In the genomic region with DNA sequence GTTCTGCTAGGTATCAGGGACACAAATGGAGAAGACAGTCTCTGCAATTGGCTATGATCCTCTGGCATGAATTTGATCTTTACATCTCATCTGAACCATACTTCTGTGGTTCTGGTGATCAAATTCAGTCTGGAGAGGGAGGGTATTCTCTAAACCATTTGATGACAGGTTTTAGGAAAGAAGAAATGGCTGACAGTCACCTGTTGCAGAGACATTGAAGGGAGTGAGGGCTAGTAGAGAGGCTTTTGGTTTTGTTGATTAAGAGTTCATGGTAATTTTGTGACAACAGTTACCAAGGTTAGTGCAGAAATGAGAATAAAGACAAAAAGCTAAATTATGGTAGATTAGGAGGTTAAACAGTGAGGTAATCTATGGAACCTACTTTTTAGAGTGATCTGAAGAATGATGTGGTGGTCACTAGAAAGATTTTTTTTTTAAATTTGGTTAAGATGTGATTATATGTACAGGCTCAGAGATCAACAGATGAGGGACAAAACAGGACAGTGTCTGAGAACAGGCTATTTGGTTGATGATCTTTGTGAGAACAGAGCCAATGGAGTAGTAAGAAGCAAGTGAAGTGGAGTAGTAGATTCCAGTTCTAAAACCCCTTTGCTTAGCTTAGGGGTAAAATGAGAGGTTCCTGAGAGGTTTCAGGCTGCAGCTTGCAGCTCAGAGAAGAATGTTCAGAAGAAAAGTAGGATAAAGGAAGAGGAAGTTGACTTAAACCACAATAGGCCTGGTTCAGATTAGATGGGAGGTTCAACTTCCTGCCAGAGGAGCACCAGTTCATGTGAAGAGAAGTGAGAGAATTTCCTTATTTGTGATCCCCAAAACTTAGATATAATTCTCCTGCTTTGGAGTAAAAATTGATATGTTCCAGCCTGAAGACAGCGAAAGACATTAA, we compare ENCODE assay signal across 1 cellular context.
TF ChIP-seq lines count a peak whose summit lies in the region.

No MANE protein-coding gene starts in this region.

TF ChIP-seq in WTC11, 78 proteins besides CTCF, POLR2A, EP300 and RAD21:
- TF ChIP-seq AFF4 (CRISPR knock-in tag; IDR thresholded peaks at IDR 0.05; ENCODE audit: borderline replicate concordance) (no peak), IRF1 (CRISPR knock-in tag; IDR thresholded peaks at IDR 0.05) (no peak), CREM (CRISPR knock-in tag; IDR thresholded peaks at IDR 0.05) (no peak)
- TF ChIP-seq, protein P1, sequence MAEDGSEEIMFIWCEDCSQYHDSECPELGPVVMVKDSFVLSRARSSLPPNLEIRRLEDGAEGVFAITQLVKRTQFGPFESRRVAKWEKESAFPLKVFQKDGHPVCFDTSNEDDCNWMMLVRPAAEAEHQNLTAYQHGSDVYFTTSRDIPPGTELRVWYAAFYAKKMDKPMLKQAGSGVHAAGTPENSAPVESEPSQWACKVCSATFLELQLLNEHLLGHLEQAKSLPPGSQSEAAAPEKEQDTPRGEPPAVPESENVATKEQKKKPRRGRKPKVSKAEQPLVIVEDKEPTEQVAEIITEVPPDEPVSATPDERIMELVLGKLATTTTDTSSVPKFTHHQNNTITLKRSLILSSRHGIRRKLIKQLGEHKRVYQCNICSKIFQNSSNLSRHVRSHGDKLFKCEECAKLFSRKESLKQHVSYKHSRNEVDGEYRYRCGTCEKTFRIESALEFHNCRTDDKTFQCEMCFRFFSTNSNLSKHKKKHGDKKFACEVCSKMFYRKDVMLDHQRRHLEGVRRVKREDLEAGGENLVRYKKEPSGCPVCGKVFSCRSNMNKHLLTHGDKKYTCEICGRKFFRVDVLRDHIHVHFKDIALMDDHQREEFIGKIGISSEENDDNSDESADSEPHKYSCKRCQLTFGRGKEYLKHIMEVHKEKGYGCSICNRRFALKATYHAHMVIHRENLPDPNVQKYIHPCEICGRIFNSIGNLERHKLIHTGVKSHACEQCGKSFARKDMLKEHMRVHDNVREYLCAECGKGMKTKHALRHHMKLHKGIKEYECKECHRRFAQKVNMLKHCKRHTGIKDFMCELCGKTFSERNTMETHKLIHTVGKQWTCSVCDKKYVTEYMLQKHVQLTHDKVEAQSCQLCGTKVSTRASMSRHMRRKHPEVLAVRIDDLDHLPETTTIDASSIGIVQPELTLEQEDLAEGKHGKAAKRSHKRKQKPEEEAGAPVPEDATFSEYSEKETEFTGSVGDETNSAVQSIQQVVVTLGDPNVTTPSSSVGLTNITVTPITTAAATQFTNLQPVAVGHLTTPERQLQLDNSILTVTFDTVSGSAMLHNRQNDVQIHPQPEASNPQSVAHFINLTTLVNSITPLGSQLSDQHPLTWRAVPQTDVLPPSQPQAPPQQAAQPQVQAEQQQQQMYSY (CRISPR knock-in tag; IDR thresholded peaks at IDR 0.05) = no peak
- TF ChIP-seq, protein P2, sequence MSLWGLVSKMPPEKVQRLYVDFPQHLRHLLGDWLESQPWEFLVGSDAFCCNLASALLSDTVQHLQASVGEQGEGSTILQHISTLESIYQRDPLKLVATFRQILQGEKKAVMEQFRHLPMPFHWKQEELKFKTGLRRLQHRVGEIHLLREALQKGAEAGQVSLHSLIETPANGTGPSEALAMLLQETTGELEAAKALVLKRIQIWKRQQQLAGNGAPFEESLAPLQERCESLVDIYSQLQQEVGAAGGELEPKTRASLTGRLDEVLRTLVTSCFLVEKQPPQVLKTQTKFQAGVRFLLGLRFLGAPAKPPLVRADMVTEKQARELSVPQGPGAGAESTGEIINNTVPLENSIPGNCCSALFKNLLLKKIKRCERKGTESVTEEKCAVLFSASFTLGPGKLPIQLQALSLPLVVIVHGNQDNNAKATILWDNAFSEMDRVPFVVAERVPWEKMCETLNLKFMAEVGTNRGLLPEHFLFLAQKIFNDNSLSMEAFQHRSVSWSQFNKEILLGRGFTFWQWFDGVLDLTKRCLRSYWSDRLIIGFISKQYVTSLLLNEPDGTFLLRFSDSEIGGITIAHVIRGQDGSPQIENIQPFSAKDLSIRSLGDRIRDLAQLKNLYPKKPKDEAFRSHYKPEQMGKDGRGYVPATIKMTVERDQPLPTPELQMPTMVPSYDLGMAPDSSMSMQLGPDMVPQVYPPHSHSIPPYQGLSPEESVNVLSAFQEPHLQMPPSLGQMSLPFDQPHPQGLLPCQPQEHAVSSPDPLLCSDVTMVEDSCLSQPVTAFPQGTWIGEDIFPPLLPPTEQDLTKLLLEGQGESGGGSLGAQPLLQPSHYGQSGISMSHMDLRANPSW (CRISPR knock-in tag; conservative IDR thresholded peaks at IDR 0.05; ENCODE audit: low read depth) = no peak
TF ChIP-seq in WTC11: peak in this region for 0.
